In the genomic region with DNA sequence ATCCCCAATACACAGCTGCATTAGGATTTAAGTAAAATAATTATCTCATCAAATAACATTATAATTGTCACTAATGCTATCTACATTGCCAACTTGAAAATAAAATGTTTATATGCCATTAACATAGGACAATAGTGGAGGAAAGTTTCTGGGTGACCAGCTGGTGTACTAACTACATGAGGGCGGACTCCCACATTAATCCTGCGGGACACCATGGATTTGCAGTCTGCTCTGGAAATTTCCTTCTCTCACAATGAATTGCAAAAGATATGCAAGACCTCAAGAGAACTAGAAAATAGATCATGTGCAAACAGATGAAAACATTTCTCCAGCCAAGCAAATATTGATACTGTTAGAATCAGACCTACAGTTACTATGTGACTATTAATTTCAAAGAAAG, we compare ENCODE assay signal across 27 cellular contexts.
"Had no signal": no experiment of that assay in that cellular context is flagged by ENCODE, and none has a peak within 500 bp of the region (broad histone marks: within the 10 kb centered on the region; RNA-seq: fewer than 3 reads in every experiment).

No MANE protein-coding gene starts in this region.

- ATAC-seq: left colon; left lung; natural killer cell; right lobe of liver; stimulated activated naive B cell treated with anti-CD40 and anti-IgM and Interleukin-4, amounts not matched to agents 10 μg/mL and 1 μg/mL and 100 μg/mL, for 72 hours; stimulated activated naive CD8-positive, alpha-beta T cell treated with anti-CD3 and anti-CD28 coated beads, Interleukin-15, Interleukin-2, amounts not matched to agents 100 U/mL and 50 U/mL, for 24 hours; upper lobe of right lung had no signal

- H3K27me3 ChIP-seq: left lung, neural progenitor cell, neutrophil, right atrium auricular region, right lobe of liver, stomach, testis, thyroid gland, transverse colon, upper lobe of right lung had no signal

- DNase-seq: hypothalamus; immature natural killer cell; kidney; left colon; left lung; mesendoderm; naive B cell; natural killer cell; nephron progenitor cell; occipital lobe; right lobe of liver; stimulated activated CD4-positive, alpha-beta T cell treated with anti-CD3 and anti-CD28 coated beads, Interleukin-12 subunit alpha, Interleukin-12 subunit beta, amount 100 ng/mL, for 4 hours; stimulated activated CD4-positive, alpha-beta T cell treated with anti-CD3 and anti-CD28 coated beads, Interleukin-15, amount 100 ng/mL, for 24 hours; stimulated activated CD4-positive, alpha-beta T cell treated with anti-CD3 and anti-CD28 coated beads, Interleukin-2, amount 100 ng/mL, for 24 hours; stimulated activated CD4-positive, alpha-beta T cell treated with anti-CD3 and anti-CD28 coated beads, Interleukin-4, amount 100 ng/mL, for 1 hour; stimulated activated naive B cell treated with anti-CD40 and anti-IgM and Interleukin-4, amounts not matched to agents 10 μg/mL and 1 μg/mL and 100 μg/mL, for 72 hours; stimulated activated naive CD8-positive, alpha-beta T cell treated with anti-CD3 and anti-CD28 coated beads, Interleukin-15, Interleukin-2, amounts not matched to agents 100 U/mL and 50 U/mL, for 24 hours; stomach; testis; thyroid gland; transverse colon; upper lobe of right lung had no signal

- H3K9me3 ChIP-seq: left lung, neutrophil, right atrium auricular region, right lobe of liver, stomach, testis, thyroid gland, transverse colon, upper lobe of right lung had no signal

- H3K36me3 ChIP-seq: left lung, neural progenitor cell, neutrophil, right atrium auricular region, right lobe of liver, stomach, thyroid gland, transverse colon, upper lobe of right lung had no signal

- H3K4me3 ChIP-seq: left lung, lung, neural progenitor cell, right atrium auricular region, right lobe of liver, skin epidermis, stomach, testis, thyroid gland, transverse colon, upper lobe of right lung had no signal

- H3K4me1 ChIP-seq: left lung, neural progenitor cell, right atrium auricular region, right lobe of liver, stomach, testis, thyroid gland, transverse colon, upper lobe of right lung had no signal

- H3K27ac ChIP-seq: left lung, neural progenitor cell, neutrophil, right atrium auricular region, right lobe of liver, skin epidermis, stomach, testis, thyroid gland, transverse colon, upper lobe of right lung had no signal
